9 cellular contexts compared by ENCODE assay signal in genomic region chr11:130634981-130635473, GRCh38.
DNase-seq lines count a peak whose midpoint lies in the region; ATAC-seq, FAIRE-seq and TF ChIP-seq lines count a peak whose summit lies in the region.
"Had no signal": no experiment of that assay in that cellular context is flagged by ENCODE, and none has a peak within 500 bp of the region (broad histone marks: within the 10 kb centered on the region; RNA-seq: fewer than 3 reads in every experiment).

No MANE protein-coding gene starts in this region.

- intact Hi-C loops in Right ventricle myocardium superior (cut with DNase I) (no loop called here), aorta (cut with DNase I) (no loop called here), body of pancreas (cut with DNase I) (no loop called here), pancreas (cut with DNase I) (no loop called here)

- TF ChIP-seq CTCF in right atrium auricular region (IDR thresholded peaks at IDR 0.05) (no peak), RWPE1 (conservative IDR thresholded peaks at IDR 0.05; ENCODE audit: low read depth) (no peak), foreskin keratinocyte (conservative IDR thresholded peaks at IDR 0.05) (no peak), body of pancreas (IDR thresholded peaks at IDR 0.05) (no peak), pancreas (IDR thresholded peaks at IDR 0.05) (no peak)

- H3K9me3 ChIP-seq in right atrium auricular region (no peaks in the 10 kb centered on the region), aorta (ENCODE audit: control insufficient read depth, low read length) (no peaks in the 10 kb centered on the region), body of pancreas (no peaks in the 10 kb centered on the region), pancreas (no peaks in the 10 kb centered on the region)

- H3K36me3 ChIP-seq in right atrium auricular region (no peaks in the 10 kb centered on the region), aorta (ENCODE audit: control insufficient read depth in 1 of 2, insufficient read depth in 2 of 2, low read length in 1 of 2) (no peaks in the 10 kb centered on the region), body of pancreas (replicated peaks in 1 of 2; ENCODE audit: insufficient read depth in 1 of 2, low read depth in 2 of 2) (no peaks in the 10 kb centered on the region), pancreas (no peaks in the 10 kb centered on the region)

- no peaks in the 10 kb centered on the region for H3K27me3 ChIP-seq in right atrium auricular region
- H3K27me3 ChIP-seq in foreskin keratinocyte: no peaks in the 10 kb centered on the region
- no peaks in the 10 kb centered on the region for H3K27me3 ChIP-seq in aorta (ENCODE audit: control insufficient read depth in 1 of 2, insufficient read depth in 2 of 2, low read length in 1 of 2)
- H3K27me3 ChIP-seq in body of pancreas: no peaks in the 10 kb centered on the region
- no peaks in the 10 kb centered on the region for H3K27me3 ChIP-seq in pancreas

- H3K27ac ChIP-seq in right atrium auricular region: no peak overlapping the region
- peak overlapping the region; percentile 91 for H3K27ac ChIP-seq in RWPE1
- H3K27ac ChIP-seq in foreskin keratinocyte: peak overlapping the region; percentile 66
- no peak overlapping the region for H3K27ac ChIP-seq in aorta (ENCODE audit: low read depth in 1 of 2, low read length in 2 of 2)
- H3K27ac ChIP-seq in body of pancreas: no peak overlapping the region
- no peak overlapping the region for H3K27ac ChIP-seq in pancreas

- DNase-seq in Right ventricle myocardium superior (peak; percentile 55), right atrium auricular region (ENCODE audit: low spot score) (no peak), RWPE1 (ENCODE audit: low spot score) (peak; percentile 57), foreskin keratinocyte (peak; percentile 82 to 91), aorta (peak in 1 of 2 donors; percentile 68), hippocampal formation (lab: John Stamatoyannopoulos, UW) (no peak), body of pancreas (no peak), pancreas (no peak)

- FAIRE-seq in pancreas (lab: Jason Lieb, UNC): no peak

- POLR2A ChIA-PET in RWPE1 (lab: Yijun Ruan, JAX; ENCODE audit: low non-redundant PET): no interaction called here

- H3K4me3 ChIP-seq in right atrium auricular region: no peak overlapping the region
- no peak overlapping the region for H3K4me3 ChIP-seq in aorta (ENCODE audit: low read length in 2 of 2)
- H3K4me3 ChIP-seq in body of pancreas: no peak overlapping the region
- no peak overlapping the region for H3K4me3 ChIP-seq in pancreas
- H3K4me3 ChIP-seq: lung had no signal

- TF ChIP-seq POLR2A in body of pancreas (IDR thresholded peaks at IDR 0.05): no peak

- 10 to 14% methylated on average over 10 of the region's 10 CpGs for WGBS in aorta, 2 donors
- 51 to 58% methylated on average over 10 of the region's 10 CpGs for WGBS in body of pancreas, 2 donors
- WGBS in pancreas, 2 donors: 56 to 64% methylated on average over 10 of the region's 10 CpGs

- peaks cover 0 to 15% of the 10 kb centered on the region in 2 donors for H3K4me1 ChIP-seq in right atrium auricular region
- peaks cover 48% of the 10 kb centered on the region for H3K4me1 ChIP-seq in foreskin keratinocyte
- peaks cover 0 to 2% of the 10 kb centered on the region in 2 donors for H3K4me1 ChIP-seq in aorta (ENCODE audit: control insufficient read depth in 1 of 2, insufficient read depth in 2 of 2, low read length in 2 of 2)
- H3K4me1 ChIP-seq in body of pancreas: no peaks in the 10 kb centered on the region
- H3K4me1 ChIP-seq in pancreas: no peaks in the 10 kb centered on the region

- ATAC-seq in Right ventricle myocardium superior (ENCODE audit: poor library complexity): peak; percentile 56
- ATAC-seq in foreskin keratinocyte: peak; percentile 69
- ATAC-seq in aorta (ENCODE audit: low FRiP score): peak; percentile 72
- no peak for ATAC-seq in body of pancreas
- ATAC-seq in pancreas: no peak

- CTCF ChIA-PET in RWPE1 (lab: Yijun Ruan, JAX): interaction anchor here (0.6 kb wide), 1 partner anchor 200 kb away, joined by 3 read pairs; no protein-coding TSS in a partner anchor

Comparison
In these comparisons a context has a peak if more than half of its experiments do, and no peak if none do; other contexts are left out.
1. DNase-seq: peak in Right ventricle myocardium superior (single experiment), RWPE1 (single experiment) and foreskin keratinocyte (2 of 2); none in right atrium auricular region (single experiment), hippocampal formation (0 of 2), body of pancreas (0 of 4) and pancreas (0 of 6).
2. ATAC-seq: peak in Right ventricle myocardium superior (single experiment), foreskin keratinocyte (single experiment) and aorta (single experiment); none in body of pancreas (single experiment) and pancreas (0 of 4).
3. H3K27ac ChIP-seq: peak in RWPE1 (single experiment) and foreskin keratinocyte (single experiment); none in right atrium auricular region (0 of 2), aorta (0 of 2), body of pancreas (0 of 4) and pancreas (0 of 4).